1 cellular context compared by ENCODE assay signal in genomic region chr9:135825435-135826187, GRCh38.
TF ChIP-seq lines count a peak whose summit lies in the region.

No MANE protein-coding gene starts in this region.

TF ChIP-seq in WTC11, 78 proteins besides CTCF, POLR2A, EP300 and RAD21:
- TF ChIP-seq ARID4B (CRISPR knock-in tag; IDR thresholded peaks at IDR 0.05; ENCODE audit: borderline replicate concordance) (no peak), HMGA2 (CRISPR knock-in tag; IDR thresholded peaks at IDR 0.05) (no peak), ZNF263 (CRISPR knock-in tag; IDR thresholded peaks at IDR 0.05; ENCODE audit: low read depth) (no peak), CREB1 (CRISPR knock-in tag; IDR thresholded peaks at IDR 0.05) (no peak), E2F1 (CRISPR knock-in tag; IDR thresholded peaks at IDR 0.05) (no peak), ZBTB43 (CRISPR knock-in tag; IDR thresholded peaks at IDR 0.05) (no peak), ZNF425 (CRISPR knock-in tag; conservative IDR thresholded peaks at IDR 0.05) (no peak), GABPB1 (CRISPR knock-in tag; IDR thresholded peaks at IDR 0.05) (no peak)
- TF ChIP-seq, protein P1, sequence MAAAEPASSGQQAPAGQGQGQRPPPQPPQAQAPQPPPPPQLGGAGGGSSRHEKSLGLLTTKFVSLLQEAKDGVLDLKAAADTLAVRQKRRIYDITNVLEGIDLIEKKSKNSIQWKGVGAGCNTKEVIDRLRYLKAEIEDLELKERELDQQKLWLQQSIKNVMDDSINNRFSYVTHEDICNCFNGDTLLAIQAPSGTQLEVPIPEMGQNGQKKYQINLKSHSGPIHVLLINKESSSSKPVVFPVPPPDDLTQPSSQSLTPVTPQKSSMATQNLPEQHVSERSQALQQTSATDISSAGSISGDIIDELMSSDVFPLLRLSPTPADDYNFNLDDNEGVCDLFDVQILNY (CRISPR knock-in tag; IDR thresholded peaks at IDR 0.05), result no peak
